ENCODE assay signal across 19 cellular contexts in genomic region chr13:113792821-113793717, GRCh38. TPM values are rescaled to one million over a fixed set of nuclear protein-coding genes. Genes with fewer than 3 reads are reported as not detected.
A peak's percentile ranks its signal among the peaks of the same experiment; 100 is the strongest.
DNase-seq lines count a peak whose midpoint lies in the region; FAIRE-seq and TF ChIP-seq lines count a peak whose summit lies in the region.
"Had no signal": no experiment of that assay in that cellular context is flagged by ENCODE, and none has a peak within 500 bp of the region (broad histone marks: within the 10 kb centered on the region; RNA-seq: fewer than 3 reads in every experiment).

No MANE protein-coding gene starts in this region.

- H3K4me3 ChIP-seq in H7 (ENCODE audit: insufficient read depth, low read depth, low read length) (no peak overlapping the region), spleen (no peak overlapping the region)

- H3K9me3 ChIP-seq in spleen, result no peaks in the 10 kb centered on the region
- H3K9me3 ChIP-seq: BE2C, Caco-2 had no signal

- no peaks in the 10 kb centered on the region for H3K36me3 Mint-ChIP-seq in activated naive CD4-positive, alpha-beta T cell treated with anti-CD3 and anti-CD28 coated beads for 36 hours (ENCODE audit: low read depth)
- H3K36me3 Mint-ChIP-seq: IgD-negative memory B cell had no signal

- H3K9me3 Mint-ChIP-seq in activated naive CD4-positive, alpha-beta T cell treated with anti-CD3 and anti-CD28 coated beads for 36 hours, result no peaks in the 10 kb centered on the region
- H3K9me3 Mint-ChIP-seq: CD4-positive, alpha-beta T cell; IgD-negative memory B cell had no signal

- no peak overlapping the region for H3K4me3 Mint-ChIP-seq in activated naive CD4-positive, alpha-beta T cell treated with anti-CD3 and anti-CD28 coated beads for 36 hours
- H3K4me3 Mint-ChIP-seq: CD4-positive, alpha-beta T cell; IgD-negative memory B cell had no signal

- peak; percentile 1 for DNase-seq in activated naive CD4-positive, alpha-beta T cell treated with anti-CD3 and anti-CD28 coated beads for 36 hours
- DNase-seq in activated naive CD4-positive, alpha-beta T cell treated with Interleukin-2 at 50 U/mL for 16 hours, result no peak
- DNase-seq in H7, result peak; percentile 50
- DNase-seq in left kidney (ENCODE audit: low read depth, low spot score), result peak; percentile 51
- DNase-seq in spleen, result peak; percentile 69
- no peak for DNase-seq in GM19239 (ENCODE audit: insufficient read length, low spot score)
- DNase-seq in cerebellar nuclear complex (lab: John Stamatoyannopoulos, UW), result no peak
- DNase-seq in Ammon's horn (ENCODE audit: low spot score), result no peak
- DNase-seq: BE2C, Karpas-422, NCI-H1048, NCI-H1436 treated with DMSO at 0.1 percent for 48 hours, NCI-H2029, Right ventricle myocardium superior had no signal

- H3K4me1 ChIP-seq in spleen, result no peaks in the 10 kb centered on the region
- H3K4me1 ChIP-seq: BE2C had no signal

- TF ChIP-seq CTCF in spleen (IDR thresholded peaks at IDR 0.05 in 8 of 11, conservative IDR thresholded peaks at IDR 0.05 in 3 of 11), result no peak

- intact Hi-C loops in activated naive CD4-positive, alpha-beta T cell treated with anti-CD3 and anti-CD28 coated beads for 36 hours (cut with micrococcal nuclease), result no loop called here
- intact Hi-C loops in spleen (cut with DNase I; ENCODE audit: low total_unique reads), result no loop called here

- TF ChIP-seq POLR2A in spleen (IDR thresholded peaks at IDR 0.05), result no peak

- H3K4me1 Mint-ChIP-seq in activated naive CD4-positive, alpha-beta T cell treated with anti-CD3 and anti-CD28 coated beads for 36 hours (ENCODE audit: low read depth), result no peaks in the 10 kb centered on the region
- H3K4me1 Mint-ChIP-seq: IgD-negative memory B cell had no signal

- H3K27ac ChIP-seq in spleen, result no peak overlapping the region

- H3K27ac Mint-ChIP-seq in activated naive CD4-positive, alpha-beta T cell treated with anti-CD3 and anti-CD28 coated beads for 36 hours, result no peak overlapping the region
- H3K27ac Mint-ChIP-seq: CD4-positive, alpha-beta T cell; IgD-negative memory B cell had no signal

- CTCF ChIA-PET in activated naive CD4-positive, alpha-beta T cell treated with anti-CD3 and anti-CD28 coated beads for 36 hours (lab: Charles Lee), result interaction anchor here (1.4 kb wide), 1 partner anchor 9 kb away, joined by 3 read pairs; no protein-coding TSS in a partner anchor

- no peak for FAIRE-seq in GM19239 (lab: Jason Lieb, UNC)
- FAIRE-seq: G401.6, HTR-8/SVneo had no signal

- 83 to 86% (median 84%) methylated on average over 25 to 35 of the region's 35 CpGs for WGBS in spleen, 5 donors

- H3K27me3 ChIP-seq in H7 (ENCODE audit: control insufficient read depth, insufficient read depth, low read length) (no peaks in the 10 kb centered on the region), spleen (replicated peaks in 1 of 7) (peaks cover 0 to 6% (median 0%) of the 10 kb centered on the region in 7 donors)
- H3K27me3 ChIP-seq: BE2C had no signal

- H3K36me3 ChIP-seq in H7 (replicated peaks; ENCODE audit: control insufficient read depth, insufficient read depth, low read length), result no peaks in the 10 kb centered on the region
- H3K36me3 ChIP-seq in spleen, result peaks cover 0 to 25% (median 0%) of the 10 kb centered on the region in 6 donors
- H3K36me3 ChIP-seq: BE2C had no signal

- peaks cover 6% of the 10 kb centered on the region for H3K27me3 Mint-ChIP-seq in activated naive CD4-positive, alpha-beta T cell treated with anti-CD3 and anti-CD28 coated beads for 36 hours (ENCODE audit: low read depth)

RNA-seq across cellular contexts. Expression of gene TMEM255B, which starts 34.0 kb away (rescaled TPM):
- 1 to 10 TPM; 1.1 TPM for total RNA-seq in activated naive CD4-positive, alpha-beta T cell treated with anti-CD3 and anti-CD28 coated beads for 36 hours
- 0.70 and 2.7 TPM in 2 replicates for total RNA-seq in H7 (2014; rRNA removed; shearing (Covaris generic))
- total RNA-seq in spleen, result 10 to 100 TPM in 6 of 7 donors, 1 to 10 TPM in 1; 5.7 to 26.9 (median 22.2) TPM
- polyA plus RNA-seq in spleen, result 10 to 100 TPM in 2 of 3 donors, 1 to 10 TPM in 1; 6.0 to 13.0 (median 10.3) TPM

Comparison
In these comparisons a context has a peak if more than half of its experiments do, and no peak if none do; other contexts are left out.
1. DNase-seq: peak in activated naive CD4-positive, alpha-beta T cell treated with anti-CD3 and anti-CD28 coated beads for 36 hours (single experiment), H7 (single experiment), left kidney (single experiment) and spleen (single experiment); none in activated naive CD4-positive, alpha-beta T cell treated with Interleukin-2 at 50 U/mL for 16 hours (single experiment), GM19239 (single experiment), cerebellar nuclear complex (0 of 2) and Ammon's horn (single experiment).